1 cellular context compared by ENCODE assay signal in genomic region chr7:11185179-11185578, GRCh38.
TF ChIP-seq lines count a peak whose summit lies in the region.

No MANE protein-coding gene starts in this region.

TF ChIP-seq in HepG2, 621 proteins besides CTCF, POLR2A, EP300 and RAD21:
- TF ChIP-seq SPEN (CRISPR knock-in tag; IDR thresholded peaks at IDR 0.05; ENCODE audit: low read depth) (no peak), KLF12 (CRISPR knock-in tag; IDR thresholded peaks at IDR 0.05; ENCODE audit: borderline replicate concordance) (no peak), CHCHD3 (CRISPR knock-in tag; IDR thresholded peaks at IDR 0.05) (no peak), NCOA2 (CRISPR knock-in tag; IDR thresholded peaks at IDR 0.05) (no peak), ZNF260 (CRISPR knock-in tag; IDR thresholded peaks at IDR 0.05; ENCODE audit: borderline replicate concordance, low read depth) (no peak)
